Comparison of ENCODE assay signal across 9 cellular contexts in genomic region chr19:2720777-2721569, GRCh38. TPM values are rescaled to one million over a fixed set of nuclear protein-coding genes. Genes with fewer than 3 reads are reported as not detected.
DNase-seq lines count a peak whose midpoint lies in the region; ATAC-seq lines count a peak whose summit lies in the region.
"Had no signal": no experiment of that assay in that cellular context is flagged by ENCODE, and none has a peak within 500 bp of the region (broad histone marks: within the 10 kb centered on the region; RNA-seq: fewer than 3 reads in every experiment).

TSS of gene DIRAS1 (minus strand) at chr19:2721372. CDS start at chr19:2717806, 3,566 bp downstream.

- H3K79me1 ChIP-seq in mesenchymal stem cell (replicated peaks; ENCODE audit: low read length, poor library complexity, severe bottlenecking) = no peaks in the 10 kb centered on the region

- H3K9me3 ChIP-seq in mesenchymal stem cell (ENCODE audit: control insufficient read depth, low read length) = no peaks in the 10 kb centered on the region

- no peak within 1 kb of the TSS for H4K91ac ChIP-seq in mesenchymal stem cell (ENCODE audit: low read length)

- no peak within 1 kb of the TSS for H3K27ac Mint-ChIP-seq in stimulated activated naive CD8-positive, alpha-beta T cell treated with anti-CD3 and anti-CD28 coated beads, Interleukin-15, Interleukin-2, amounts not matched to agents 100 ng/mL and 50 ng/mL, for 24 hours

- H2AFZ ChIP-seq in mesenchymal stem cell (ENCODE audit: low read depth, low read length) = no peak within 1 kb of the TSS

- H3K4ac ChIP-seq in mesenchymal stem cell (ENCODE audit: low read depth in 1 of 2, low read length in 2 of 2) = no peak within 1 kb of the TSS

- peak within 1 kb of the TSS; percentile 76 for H2BK15ac ChIP-seq in mesenchymal stem cell (ENCODE audit: low read depth, poor library complexity, severe bottlenecking)

- no peak within 1 kb of the TSS for H3K27ac ChIP-seq in mesenchymal stem cell (ENCODE audit: low read length, poor library complexity, severe bottlenecking)

- H3K27me3 Mint-ChIP-seq in stimulated activated naive CD8-positive, alpha-beta T cell treated with anti-CD3 and anti-CD28 coated beads, Interleukin-15, Interleukin-2, amounts not matched to agents 100 ng/mL and 50 ng/mL, for 24 hours = peaks cover 17% of the 10 kb centered on the region

- peak within 1 kb of the TSS; percentile 14 to 78 for H3K4me3 ChIP-seq in mesenchymal stem cell (ENCODE audit: insufficient read depth in 1 of 2, low read depth in 1 of 2, low read length in 2 of 2)

- H3K4me3 Mint-ChIP-seq in stimulated activated naive CD8-positive, alpha-beta T cell treated with anti-CD3 and anti-CD28 coated beads, Interleukin-15, Interleukin-2, amounts not matched to agents 100 ng/mL and 50 ng/mL, for 24 hours = peak within 1 kb of the TSS; percentile 56

- WGBS in mesenchymal stem cell = 2% methylated on average over 29 of the region's 100 CpGs

- no peak for DNase-seq in stimulated activated naive CD8-positive, alpha-beta T cell treated with anti-CD3 and anti-CD28 coated beads, Interleukin-15, Interleukin-2, amounts not matched to agents 100 U/mL and 50 U/mL, for 24 hours
- DNase-seq in cerebellum (ENCODE audit: low spot score) (peak; percentile 77), mesenchymal stem cell (no peak), left lobe of liver (ENCODE audit: low spot score) (no peak), DMS53 (lab: John Stamatoyannopoulos, UW) (no peak)
- DNase-seq: activated CD4-positive, alpha-beta T cell treated with anti-CD3 and anti-CD28 coated beads, Interleukin-2, amount 50 U/mL, for 48 hours had no signal

- peak within 1 kb of the TSS; percentile 54 for H3K4me2 ChIP-seq in mesenchymal stem cell (ENCODE audit: low read length, poor library complexity, severe bottlenecking)

- no peak within 1 kb of the TSS for H2BK5ac ChIP-seq in mesenchymal stem cell (ENCODE audit: low read depth, low read length, poor library complexity, severe bottlenecking)

- H2BK120ac ChIP-seq in mesenchymal stem cell (ENCODE audit: low read depth, low read length) = peak within 1 kb of the TSS; percentile 21

- H2AK5ac ChIP-seq in mesenchymal stem cell (ENCODE audit: low read length, severe bottlenecking) = no peak within 1 kb of the TSS

- H3K4me1 Mint-ChIP-seq in stimulated activated naive CD8-positive, alpha-beta T cell treated with anti-CD3 and anti-CD28 coated beads, Interleukin-15, Interleukin-2, amounts not matched to agents 100 ng/mL and 50 ng/mL, for 24 hours (ENCODE audit: low read depth) = peaks cover 5% of the 10 kb centered on the region

- no peak for ATAC-seq in stimulated activated naive CD8-positive, alpha-beta T cell treated with anti-CD3 and anti-CD28 coated beads, Interleukin-15, Interleukin-2, amounts not matched to agents 100 U/mL and 50 U/mL, for 24 hours
- ATAC-seq in HG03039 (IDR thresholded peaks at IDR 0.05; ENCODE audit: unreplicated experiment) (no peak), left lobe of liver (no peak), GM19455 (IDR thresholded peaks at IDR 0.05; ENCODE audit: unreplicated experiment) (no peak)

- H3K18ac ChIP-seq in mesenchymal stem cell (ENCODE audit: low read depth in 1 of 2, low read length in 2 of 2) = no peak within 1 kb of the TSS

- no peaks in the 10 kb centered on the region for H3K9me3 Mint-ChIP-seq in stimulated activated naive CD8-positive, alpha-beta T cell treated with anti-CD3 and anti-CD28 coated beads, Interleukin-15, Interleukin-2, amounts not matched to agents 100 ng/mL and 50 ng/mL, for 24 hours

- H3K14ac ChIP-seq in mesenchymal stem cell (ENCODE audit: low read length in 2 of 2) = peak within 1 kb of the TSS in 1 of 2 experiments; percentile 30

- H3K23ac ChIP-seq in mesenchymal stem cell (ENCODE audit: low read length in 2 of 2) = peak within 1 kb of the TSS in 1 of 2 experiments; percentile 64

- H3K36me3 ChIP-seq in mesenchymal stem cell (ENCODE audit: control insufficient read depth in 1 of 2, insufficient read depth in 2 of 2, low read depth in 1 of 2, low read length in 2 of 2) = peaks cover 0 to 10% of the 10 kb centered on the region in 2 experiments

- peak within 1 kb of the TSS in 1 of 2 experiments; percentile 25 for H2BK12ac ChIP-seq in mesenchymal stem cell (ENCODE audit: low read length in 2 of 2)

- peak within 1 kb of the TSS; percentile 73 for H3K9ac ChIP-seq in mesenchymal stem cell (ENCODE audit: low read length)

- H4K8ac ChIP-seq in mesenchymal stem cell (ENCODE audit: low read length) = no peak within 1 kb of the TSS

- H3K36me3 Mint-ChIP-seq in stimulated activated naive CD8-positive, alpha-beta T cell treated with anti-CD3 and anti-CD28 coated beads, Interleukin-15, Interleukin-2, amounts not matched to agents 100 ng/mL and 50 ng/mL, for 24 hours (ENCODE audit: low read depth) = no peaks in the 10 kb centered on the region

- peaks cover 34% of the 10 kb centered on the region for H3K4me1 ChIP-seq in mesenchymal stem cell (ENCODE audit: control insufficient read depth, insufficient read depth, low read depth, low read length)

- H3K27me3 ChIP-seq in mesenchymal stem cell (ENCODE audit: control insufficient read depth in 1 of 2, insufficient read depth in 1 of 2, low read length in 2 of 2) = peaks cover 1 to 42% of the 10 kb centered on the region in 2 experiments

RNA-seq across cellular contexts. Expression of gene DIRAS1, which starts in this region (rescaled TPM):
- 19.1 TPM for total RNA-seq in cerebellum
- 1.3 TPM for polyA plus RNA-seq in mesenchymal stem cell (2013, experiment 1 of 2)
- 0.95 TPM for polyA plus RNA-seq in mesenchymal stem cell (2013, experiment 2 of 2)
- total RNA-seq in left lobe of liver = 0.10 TPM

Comparison
In these comparisons a context has a peak if more than half of its experiments do, and no peak if none do; other contexts are left out.
1. RNA of gene DIRAS1 (total RNA-seq): 19.1 TPM in cerebellum (single experiment); 0.10 TPM in left lobe of liver (single experiment); every median in the first group is over 10 times any median in the second.